ENCODE assay signal across 9 cellular contexts in genomic region chr4:76753814-76754213, GRCh38.
DNase-seq lines count a peak whose midpoint lies in the region; ATAC-seq and TF ChIP-seq lines count a peak whose summit lies in the region.
"Had no signal": no experiment of that assay in that cellular context is flagged by ENCODE, and none has a peak within 500 bp of the region (broad histone marks: within the 10 kb centered on the region; RNA-seq: fewer than 3 reads in every experiment).

No MANE protein-coding gene starts in this region.

- H3K9me2 ChIP-seq in HCT116 (ENCODE audit: insufficient read depth): no peaks in the 10 kb centered on the region

- no peak for TF ChIP-seq POLR2A in HCT116 (IDR thresholded peaks at IDR 0.05; ENCODE audit: borderline replicate concordance, extremely low read depth, insufficient read depth, insufficient read length)

- H3K27me3 Mint-ChIP-seq in activated naive CD8-positive, alpha-beta T cell treated with anti-CD3 and anti-CD28 coated beads for 36 hours: peaks cover 25% of the 10 kb centered on the region

- H3K4me1 ChIP-seq in HCT116 (ENCODE audit: control insufficient read depth in 1 of 2, insufficient read depth in 2 of 2, low read length in 2 of 2): peaks cover 21 to 31% of the 10 kb centered on the region in 2 experiments

- no peaks in the 10 kb centered on the region for H4K20me1 ChIP-seq in HCT116 (ENCODE audit: insufficient read depth)

- H3K4me2 ChIP-seq in HCT116 (ENCODE audit: low read length): peak overlapping the region; percentile 67

- no peak for TF ChIP-seq RAD21 in HCT116 (IDR thresholded peaks at IDR 0.05; ENCODE audit: low read depth)

- BruUV-seq in HCT116 (replicated peaks; lab: Mats Ljungman, UMichigan): no TSS peak

- POLR2A ChIA-PET in HCT116 (lab: Charles Lee): no interaction called here

- no peak overlapping the region for H3K4me3 Mint-ChIP-seq in activated naive CD8-positive, alpha-beta T cell treated with anti-CD3 and anti-CD28 coated beads for 36 hours

- H3K4me3 ChIP-seq in HCT116 (replicated peaks in 1 of 2; ENCODE audit: low read depth in 1 of 2, low read length in 2 of 2) (peak overlapping the region in 1 of 2 experiments; percentile 11; a peak in 1 of 4 replicates), brain microvascular endothelial cell (ENCODE audit: low read depth, low read length) (peak overlapping the region; percentile 18)

- peaks cover 2% of the 10 kb centered on the region for H3K36me3 Mint-ChIP-seq in activated naive CD8-positive, alpha-beta T cell treated with anti-CD3 and anti-CD28 coated beads for 36 hours

- DNase-seq in HCT116 (ENCODE audit: low read depth, low spot score) (no peak), brain microvascular endothelial cell (peak; percentile 90), left ventricle myocardium superior (no peak), stromal cell of bone marrow (ENCODE audit: low read depth) (peak; percentile 77)
- DNase-seq in activated naive CD8-positive, alpha-beta T cell treated with anti-CD3 and anti-CD28 coated beads for 36 hours: no peak
- DNase-seq: NCI-H524 treated with DMSO at 0.1 percent for 48 hours had no signal

- H3K9ac ChIP-seq in HCT116 (ENCODE audit: low read length): peak overlapping the region; percentile 28

- H3K27ac ChIP-seq in HCT116 (ENCODE audit: low read depth, low read length) (peak overlapping the region; percentile 6; the same call in 1 of the 2 replicates), brain microvascular endothelial cell (peak overlapping the region; percentile 96)

- no peak overlapping the region for H3K27ac Mint-ChIP-seq in activated naive CD8-positive, alpha-beta T cell treated with anti-CD3 and anti-CD28 coated beads for 36 hours

- intact Hi-C loops in HCT116 (cut with micrococcal nuclease): loop anchor here (10.0 kb wide), 1 partner anchor 451 kb away; no protein-coding TSS in a partner anchor
- intact Hi-C loops in left ventricle myocardium superior (cut with micrococcal nuclease): no loop called here

- TF ChIP-seq CTCF in HCT116 (IDR thresholded peaks at IDR 0.05 in 2 of 3, conservative IDR thresholded peaks at IDR 0.05 in 1 of 3; ENCODE audit: borderline replicate concordance in 1 of 3, insufficient read depth in 1 of 3, low read depth in 2 of 3, low read length in 2 of 3): no peak
- TF ChIP-seq CTCF in brain microvascular endothelial cell (IDR thresholded peaks at IDR 0.05; ENCODE audit: low read depth, low read length, missing control alignments): no peak

- CTCF ChIA-PET in HCT116 (lab: Charles Lee): no interaction called here

- in situ Hi-C loops in brain microvascular endothelial cell (cut with HindIII; ENCODE audit: low pct_ligation_motif_present, low sequenced_read_pairs): no loop called here

- no peaks in the 10 kb centered on the region; the same call in 1 of the 2 replicates for H3K79me2 ChIP-seq in HCT116 (ENCODE audit: insufficient read depth, low read length)

- RAD21 ChIA-PET in HCT116 (lab: Charles Lee; ENCODE audit: low non-redundant PET in 1 of 2, low total read pairs in 2 of 2, uncharacterized antibody in 2 of 2, unreplicated experiment in 2 of 2): no interaction called here

- H3K36me3 ChIP-seq in HCT116 (ENCODE audit: control insufficient read depth in 1 of 2, insufficient read depth in 2 of 2, low read length in 2 of 2): peaks cover 0 to 7% of the 10 kb centered on the region in 2 experiments; a peak in 1 of 4 replicates
- H3K36me3 ChIP-seq in brain microvascular endothelial cell (replicated peaks): no peaks in the 10 kb centered on the region

- peaks cover 7% of the 10 kb centered on the region for H3K4me1 Mint-ChIP-seq in activated naive CD8-positive, alpha-beta T cell treated with anti-CD3 and anti-CD28 coated beads for 36 hours

- H3K9me3 ChIP-seq in HCT116 (ENCODE audit: control insufficient read depth in 1 of 2, insufficient read depth in 1 of 2, low read depth in 1 of 2, low read length in 2 of 2): peaks cover 0 to 6% of the 10 kb centered on the region in 2 experiments; a peak in 1 of 4 replicates

- peaks cover 7% of the 10 kb centered on the region for H3K9me3 Mint-ChIP-seq in activated naive CD8-positive, alpha-beta T cell treated with anti-CD3 and anti-CD28 coated beads for 36 hours

- ATAC-seq in HCT116 (peak; percentile 51), left ventricle myocardium superior (peak; percentile 72), GM18858 (IDR thresholded peaks at IDR 0.05; ENCODE audit: unreplicated experiment) (no peak), HG02884 (IDR thresholded peaks at IDR 0.05; ENCODE audit: unreplicated experiment) (no peak), HG03342 (IDR thresholded peaks at IDR 0.05; ENCODE audit: unreplicated experiment) (no peak)

- H3K27me3 ChIP-seq in HCT116 (ENCODE audit: insufficient read depth, low read length) (no peaks in the 10 kb centered on the region), brain microvascular endothelial cell (replicated peaks) (no peaks in the 10 kb centered on the region)

- no peak overlapping the region for H2AFZ ChIP-seq in HCT116 (ENCODE audit: low read depth, low read length, poor library complexity, severe bottlenecking)

TF ChIP-seq in HCT116, 20 proteins besides CTCF, POLR2A, EP300 and RAD21:
- TF ChIP-seq EGR1 (IDR thresholded peaks at IDR 0.05; ENCODE audit: low read depth) (peak; percentile 86), SP1 (IDR thresholded peaks at IDR 0.05; ENCODE audit: low read depth) (peak; percentile 38; the same call in 1 of the 2 replicates), POLR2AphosphoS5 (IDR thresholded peaks at IDR 0.05; ENCODE audit: low read depth, low read length) (no peak), FOSL1 (IDR thresholded peaks at IDR 0.05; ENCODE audit: low read depth) (0 out of 2 replicates have a peak, but pooled peaks have one; percentile 25)

Comparison
In these comparisons a context has a peak if more than half of its experiments do, and no peak if none do; other contexts are left out.
1. ATAC-seq: peak in HCT116 (single experiment) and left ventricle myocardium superior (single experiment); none in GM18858 (single experiment), HG02884 (single experiment) and HG03342 (single experiment).
2. DNase-seq: peak in brain microvascular endothelial cell (single experiment) and stromal cell of bone marrow (single experiment); none in HCT116 (single experiment), left ventricle myocardium superior (single experiment) and activated naive CD8-positive, alpha-beta T cell treated with anti-CD3 and anti-CD28 coated beads for 36 hours (single experiment).